In the genomic region with DNA sequence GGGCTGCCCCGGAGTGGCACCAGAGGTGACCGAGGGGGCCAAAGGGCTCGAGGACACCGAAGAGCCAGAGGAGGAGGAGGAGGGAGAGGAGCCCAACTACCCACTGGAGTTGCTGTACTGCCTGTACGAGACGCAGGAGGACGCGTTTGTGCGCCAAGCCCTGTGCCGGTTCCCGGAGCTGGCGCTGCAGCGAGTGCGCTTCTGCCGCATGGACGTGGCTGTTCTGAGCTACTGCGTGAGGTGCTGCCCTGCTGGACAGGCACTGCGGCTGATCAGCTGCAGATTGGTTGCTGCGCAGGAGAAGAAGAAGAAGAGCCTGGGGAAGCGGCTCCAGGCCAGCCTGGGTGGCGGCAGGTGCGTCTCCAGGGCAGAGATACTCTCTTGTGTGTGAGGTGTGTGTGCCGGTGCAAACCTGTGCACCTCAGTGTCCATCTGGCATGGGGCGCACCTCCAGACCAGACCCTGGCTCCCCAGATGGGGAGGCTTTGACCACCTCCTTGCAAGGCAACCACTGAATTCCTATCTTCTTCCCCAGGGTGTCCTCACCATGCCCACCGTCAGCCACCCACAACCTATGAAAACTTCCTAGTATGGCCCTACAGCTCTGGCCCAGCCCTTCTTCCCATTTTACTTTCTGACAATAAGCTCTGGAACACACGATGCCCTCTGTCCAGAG, we compare ENCODE assay signal across 16 cellular contexts. TPM values are rescaled to one million over a fixed set of nuclear protein-coding genes. Genes with fewer than 3 reads are reported as not detected.
DNase-seq lines count a peak whose midpoint lies in the region; ATAC-seq, FAIRE-seq and TF ChIP-seq lines count a peak whose summit lies in the region.
"Had no signal": no experiment of that assay in that cellular context is flagged by ENCODE, and none has a peak within 500 bp of the region (broad histone marks: within the 10 kb centered on the region; RNA-seq: fewer than 3 reads in every experiment).

No MANE protein-coding gene starts in this region.

- H3K4me3 Mint-ChIP-seq in T-helper 17 cell: peak overlapping the region; percentile 89

- ATAC-seq in T-helper 17 cell (peak; percentile 15), HG02970 (IDR thresholded peaks at IDR 0.05; ENCODE audit: low FRiP score, unreplicated experiment) (no peak)

- WGBS in smooth muscle cell (ENCODE audit: low lambda C conversion rate): 96% methylated on average over 26 of the region's 26 CpGs

- H3K9me3 ChIP-seq in T-helper 17 cell (ENCODE audit: control insufficient read depth, low read length, poor library complexity, severe bottlenecking) (no peaks in the 10 kb centered on the region), kidney (ENCODE audit: control insufficient read depth in 1 of 2, low read length in 2 of 2) (no peaks in the 10 kb centered on the region), smooth muscle cell (replicated peaks; ENCODE audit: low read depth) (no peaks in the 10 kb centered on the region)

- no peak for TF ChIP-seq CTCF in kidney (IDR thresholded peaks at IDR 0.05; ENCODE audit: borderline replicate concordance, extremely low read depth, insufficient read depth)
- TF ChIP-seq CTCF in smooth muscle cell (IDR thresholded peaks at IDR 0.05; ENCODE audit: borderline replicate concordance, insufficient read depth, poor library complexity, severe bottlenecking): no peak

- H3K4me1 Mint-ChIP-seq in T-helper 17 cell: peaks cover 34% of the 10 kb centered on the region

- H3K27ac Mint-ChIP-seq in T-helper 17 cell: peak overlapping the region; percentile 79

- no peak overlapping the region for H3K9ac ChIP-seq in kidney (ENCODE audit: low read length in 2 of 2)
- H3K9ac ChIP-seq in smooth muscle cell (ENCODE audit: low read depth): no peak overlapping the region

- peaks cover 5% of the 10 kb centered on the region for H3K27me3 Mint-ChIP-seq in T-helper 17 cell

- peaks cover 5% of the 10 kb centered on the region for H3K36me3 Mint-ChIP-seq in T-helper 17 cell (ENCODE audit: low read depth)

- H3K4me1 ChIP-seq in kidney (ENCODE audit: control insufficient read depth in 1 of 2, insufficient read depth in 1 of 2, low read depth in 1 of 2, low read length in 2 of 2) (peaks cover 0 to 14% of the 10 kb centered on the region in 2 donors), smooth muscle cell (ENCODE audit: low read depth) (no peaks in the 10 kb centered on the region)

- H4K20me1 ChIP-seq in smooth muscle cell (ENCODE audit: low read depth): no peaks in the 10 kb centered on the region

- H3F3A ChIP-seq in smooth muscle cell (ENCODE audit: low read depth): no peaks in the 10 kb centered on the region

- peak overlapping the region in 1 of 2 donors; percentile 7 for H3K4me3 ChIP-seq in kidney (ENCODE audit: low read length in 2 of 2)
- no peak overlapping the region for H3K4me3 ChIP-seq in smooth muscle cell

- H3K27ac ChIP-seq in kidney (ENCODE audit: low read depth in 2 of 2, low read length in 2 of 2) (no peak overlapping the region), smooth muscle cell (ENCODE audit: low read depth) (no peak overlapping the region)

- H3K27me3 ChIP-seq in smooth muscle cell (ENCODE audit: low read depth): peaks cover 7% of the 10 kb centered on the region

- intact Hi-C loops in kidney (cut with DNase I): no loop called here

- H3K36me3 ChIP-seq in kidney (ENCODE audit: control insufficient read depth in 1 of 2, insufficient read depth in 2 of 2, low read length in 2 of 2) (no peaks in the 10 kb centered on the region), smooth muscle cell (ENCODE audit: low read depth) (no peaks in the 10 kb centered on the region)

- H2AFZ ChIP-seq in smooth muscle cell (ENCODE audit: low read depth): no peak overlapping the region

- FAIRE-seq in kidney (lab: Jason Lieb, UNC): no peak

- no peak overlapping the region for H3K4me2 ChIP-seq in smooth muscle cell

- no peaks in the 10 kb centered on the region for H3K79me2 ChIP-seq in smooth muscle cell (ENCODE audit: low read depth)

- DNase-seq in activated CD4-positive, alpha-beta T cell treated with anti-CD3 and anti-CD28 coated beads for 48 hours: peak; percentile 49
- no peak for DNase-seq in activated CD4-positive, alpha-beta T cell treated with anti-CD3 and anti-CD28 coated beads, Interleukin-2, amount 50 U/mL, for 1 hour
- DNase-seq in T-helper 17 cell (no peak), kidney (peak; percentile 75), smooth muscle cell (lab: John Stamatoyannopoulos, UW; ENCODE audit: unreplicated experiment) (no peak), HK-2 (ENCODE audit: unreplicated experiment) (no peak)
- peak; percentile 62 for DNase-seq in stimulated activated CD8-positive, alpha-beta memory T cell treated with anti-CD3 and anti-CD28 coated beads, Interleukin-4, amount 100 ng/mL, for 48 hours
- DNase-seq: activated effector memory CD4-positive, alpha-beta T cell treated with Interleukin-2 at 50 U/mL for 16 hours; central memory CD4-positive, alpha-beta T cell; IMR-90; NCI-H1436; NCI-H510A had no signal

RNA-seq across cellular contexts. Expression of a gene that starts 3.4 kb away (rescaled TPM):
- total RNA-seq in T-helper 17 cell: 1 to 10 TPM; 3.5 to 4.3 TPM
- total RNA-seq in kidney: 1.6 TPM
- 0.32 TPM for polyA plus RNA-seq in kidney (ENCODE audit: insufficient read depth, low read depth, low replicate concordance)
- not detected in 2 replicates for total RNA-seq in smooth muscle cell
- polyA plus RNA-seq in smooth muscle cell: not detected in 2 replicates
- total RNA-seq: Daoy, fibroblast of lung, IMR-90 had no signal
- polyA plus RNA-seq: AG04450, fibroblast of lung, IMR-90 had no signal

RNA-seq across cellular contexts. Expression of a gene that starts 7.3 kb away (rescaled TPM):
- 100 to 1,000 TPM; 317 to 350 TPM for total RNA-seq in T-helper 17 cell
- total RNA-seq in kidney: 64.1 TPM
- polyA plus RNA-seq in kidney (ENCODE audit: insufficient read depth, low read depth, low replicate concordance): 16.1 TPM
- total RNA-seq in smooth muscle cell: 8.6 and 18.2 TPM in 2 replicates
- 16.6 and 24.3 TPM in 2 replicates for polyA plus RNA-seq in smooth muscle cell

RNA-seq across cellular contexts. Expression of a gene that starts 17.7 kb away (rescaled TPM):
- total RNA-seq in T-helper 17 cell (not detected), kidney (not detected), smooth muscle cell (not detected in 2 replicates)
- polyA plus RNA-seq in kidney (ENCODE audit: insufficient read depth, low read depth, low replicate concordance) (not detected), smooth muscle cell (not detected in 2 replicates)
- total RNA-seq: Daoy, IMR-90 had no signal
- polyA plus RNA-seq: AG04450, fibroblast of lung, IMR-90 had no signal

RNA-seq across cellular contexts. Expression of a gene that starts 26.0 kb away (rescaled TPM):
- total RNA-seq in T-helper 17 cell: 100 to 1,000 TPM; 550 to 570 TPM
- total RNA-seq in kidney: 1,111 TPM
- polyA plus RNA-seq in kidney (ENCODE audit: insufficient read depth, low read depth, low replicate concordance): 814 TPM
- 210 and 211 TPM in 2 replicates for total RNA-seq in smooth muscle cell
- 1,227 and 1,486 TPM in 2 replicates for polyA plus RNA-seq in smooth muscle cell

RNA-seq across cellular contexts. Expression of a gene that starts 32.2 kb away (rescaled TPM):
- total RNA-seq in T-helper 17 cell (100 to 1,000 TPM; 344 to 363 TPM), kidney (440 TPM), smooth muscle cell (355 TPM in 2 replicates)
- polyA plus RNA-seq in kidney (ENCODE audit: insufficient read depth, low read depth, low replicate concordance) (248 TPM), smooth muscle cell (599 and 726 TPM in 2 replicates)

Comparison
In these comparisons a context has a peak if more than half of its experiments do, and no peak if none do; other contexts are left out.
1. DNase-seq: peak in activated CD4-positive, alpha-beta T cell treated with anti-CD3 and anti-CD28 coated beads for 48 hours (single experiment), kidney (single experiment) and stimulated activated CD8-positive, alpha-beta memory T cell treated with anti-CD3 and anti-CD28 coated beads, Interleukin-4, amount 100 ng/mL, for 48 hours (single experiment); none in activated CD4-positive, alpha-beta T cell treated with anti-CD3 and anti-CD28 coated beads, Interleukin-2, amount 50 U/mL, for 1 hour (single experiment), T-helper 17 cell (0 of 3), smooth muscle cell (single experiment) and HK-2 (single experiment).